In genomic region chr14:99603471-99603933, GRCh38 we compare ENCODE assay signal across 8 cellular contexts. TPM values are rescaled to one million over a fixed set of nuclear protein-coding genes. Genes with fewer than 3 reads are reported as not detected.
DNase-seq lines count a peak whose midpoint lies in the region; ATAC-seq and TF ChIP-seq lines count a peak whose summit lies in the region.

No MANE protein-coding gene starts in this region.

- H3K9me3 ChIP-seq in GM23248 (ENCODE audit: low read depth) (no peaks in the 10 kb centered on the region), OCI-LY7 (ENCODE audit: low read length) (no peaks in the 10 kb centered on the region), iPS DF 6.9 (ENCODE audit: control insufficient read depth, insufficient read depth, low read length) (no peaks in the 10 kb centered on the region)

- POLR2A ChIA-PET in AG04449 (lab: Yijun Ruan, JAX) (interaction anchor here (0.6 to 1.8 kb wide), 4 partner anchors 16 to 93 kb away, joined by 3 to 7 read pairs (median 4); no protein-coding TSS in a partner anchor), OCI-LY7 (lab: Charles Lee) (interaction anchor here (0.5 kb wide), 1 partner anchor 91 kb away, joined by 4 read pairs; no protein-coding TSS in a partner anchor)

- no peak overlapping the region for H3K9ac ChIP-seq in GM23248

- H3K27me3 Mint-ChIP-seq in activated naive CD4-positive, alpha-beta T cell treated with anti-CD3 and anti-CD28 coated beads, Interleukin-2, amount 10 ng/mL, durations not matched to agents 7 days and 5 days, result peaks cover 31% of the 10 kb centered on the region

- peaks cover 30% of the 10 kb centered on the region for H3K4me1 Mint-ChIP-seq in activated naive CD4-positive, alpha-beta T cell treated with anti-CD3 and anti-CD28 coated beads, Interleukin-2, amount 10 ng/mL, durations not matched to agents 7 days and 5 days

- no peak overlapping the region for H3K27ac ChIP-seq in GM23248
- no peak overlapping the region for H3K27ac ChIP-seq in OCI-LY7 (ENCODE audit: low read depth, low read length, poor library complexity, severe bottlenecking)
- H3K27ac ChIP-seq in iPS DF 6.9 (ENCODE audit: low read length), result no peak overlapping the region

- intact Hi-C loops in OCI-LY7 (cut with micrococcal nuclease; ENCODE audit: unreplicated experiment), result no loop called here

- no TSS peak for BruUV-seq in OCI-LY7 (replicated peaks; lab: Mats Ljungman, UMichigan)

- DNase-seq in AG04449 (ENCODE audit: low read depth, low spot score), result no peak
- peak; percentile 62 for DNase-seq in GM23248
- DNase-seq in OCI-LY7 (ENCODE audit: low spot score), result peak; percentile 61
- DNase-seq in activated naive CD4-positive, alpha-beta T cell treated with anti-CD3 and anti-CD28 coated beads, Interleukin-2, amount 10 ng/mL, durations not matched to agents 7 days and 5 days, result peak; percentile 65
- DNase-seq in iPS DF 6.9 (ENCODE audit: low read depth, low spot score), result no peak
- peak; percentile 45 for DNase-seq in stimulated activated CD4-positive, alpha-beta T cell treated with anti-CD3 and anti-CD28 coated beads, Interleukin-4, amount 100 ng/mL, for 1 hour
- DNase-seq in NCI-H1694 treated with DMSO at 0.1 percent for 48 hours (lab: John Stamatoyannopoulos, UW), result no peak

- peak overlapping the region; percentile 63 for H3K4me3 ChIP-seq in AG04449 (ENCODE audit: low read depth, low read length)
- peak overlapping the region; percentile 57 for H3K4me3 ChIP-seq in GM23248
- peak overlapping the region; percentile 70 for H3K4me3 ChIP-seq in OCI-LY7 (ENCODE audit: low read depth, low read length, poor library complexity, severe bottlenecking)
- H3K4me3 ChIP-seq in iPS DF 6.9 (ENCODE audit: low read length), result peak overlapping the region; percentile 34; the same call in 1 of the 2 replicates

- CTCF ChIA-PET in AG04449 (lab: Yijun Ruan, JAX), result interaction anchor here (1.1 to 7.7 kb wide), 3 partner anchors 16 to 79 kb away, joined by 5 to 91 read pairs (median 14); no protein-coding TSS in a partner anchor
- CTCF ChIA-PET in OCI-LY7 (lab: Charles Lee; ENCODE audit: unreplicated experiment), result no interaction called here
- CTCF ChIA-PET in activated naive CD4-positive, alpha-beta T cell treated with anti-CD3 and anti-CD28 coated beads, Interleukin-2, amount 10 ng/mL, durations not matched to agents 7 days and 5 days (lab: Charles Lee), result interaction anchor here (0.7 to 1.0 kb wide), 2 partner anchors 76 to 88 kb away, joined by 3 read pairs; no protein-coding TSS in a partner anchor

- 11 to 13% methylated on average over 26 to 47 of the region's 61 CpGs for WGBS in GM23248 (ENCODE audit: low coverage in 1 of 2, low lambda C conversion rate in 2 of 2, missing lambda C conversion rate in 2 of 2), 2 experiments
- no CpG with 5 or more reads among the region's 61 CpGs for WGBS in iPS DF 6.9 (ENCODE audit: insufficient coverage, insufficient read length)

- H3K4me1 ChIP-seq in GM23248 (ENCODE audit: insufficient read depth), result peaks cover 12% of the 10 kb centered on the region
- H3K4me1 ChIP-seq in OCI-LY7 (ENCODE audit: insufficient read depth, low read length, poor library complexity, severe bottlenecking), result peaks cover 27% of the 10 kb centered on the region
- peaks cover 3% of the 10 kb centered on the region for H3K4me1 ChIP-seq in iPS DF 6.9 (ENCODE audit: control insufficient read depth, insufficient read depth, low read length)

- H4K20me1 ChIP-seq in GM23248 (ENCODE audit: insufficient read depth) (no peaks in the 10 kb centered on the region), OCI-LY7 (ENCODE audit: insufficient read depth, low read length) (no peaks in the 10 kb centered on the region)

- TF ChIP-seq CTCF in AG04449 (IDR thresholded peaks at IDR 0.05; ENCODE audit: insufficient read depth, low read length, missing control alignments), result no peak
- no peak for TF ChIP-seq CTCF in OCI-LY7 (conservative IDR thresholded peaks at IDR 0.05; ENCODE audit: low read length)

- H3K9me2 ChIP-seq in GM23248 (ENCODE audit: insufficient read depth), result no peaks in the 10 kb centered on the region
- H3K9me2 ChIP-seq in OCI-LY7 (ENCODE audit: insufficient read depth, low read length), result no peaks in the 10 kb centered on the region

- H3K4me3 Mint-ChIP-seq in activated naive CD4-positive, alpha-beta T cell treated with anti-CD3 and anti-CD28 coated beads, Interleukin-2, amount 10 ng/mL, durations not matched to agents 7 days and 5 days, result peak overlapping the region; percentile 57

- H3K9me3 Mint-ChIP-seq in activated naive CD4-positive, alpha-beta T cell treated with anti-CD3 and anti-CD28 coated beads, Interleukin-2, amount 10 ng/mL, durations not matched to agents 7 days and 5 days, result no peaks in the 10 kb centered on the region

- H3K27me3 ChIP-seq in GM23248 (replicated peaks; ENCODE audit: insufficient read depth) (no peaks in the 10 kb centered on the region), iPS DF 6.9 (ENCODE audit: control insufficient read depth, insufficient read depth, low read length) (peaks cover 10% of the 10 kb centered on the region)

- H3K36me3 ChIP-seq in GM23248 (ENCODE audit: low read depth), result no peaks in the 10 kb centered on the region
- no peaks in the 10 kb centered on the region for H3K36me3 ChIP-seq in OCI-LY7 (ENCODE audit: insufficient read depth, low read length)
- no peaks in the 10 kb centered on the region for H3K36me3 ChIP-seq in iPS DF 6.9 (ENCODE audit: control insufficient read depth, insufficient read depth, low read length)

- peak overlapping the region; percentile 39 for H3K4me2 ChIP-seq in GM23248 (ENCODE audit: unreplicated experiment)
- H3K4me2 ChIP-seq in OCI-LY7 (ENCODE audit: low read length), result peak overlapping the region; percentile 54

- in situ Hi-C loops in GM23248 (cut with MboI), result no loop called here

- no peaks in the 10 kb centered on the region for H3F3A ChIP-seq in GM23248 (ENCODE audit: insufficient read depth)

- no peak for ATAC-seq in HG03039 (IDR thresholded peaks at IDR 0.05; ENCODE audit: unreplicated experiment)

- H3K79me2 ChIP-seq in GM23248 (ENCODE audit: insufficient read depth) (peaks cover 24% of the 10 kb centered on the region), OCI-LY7 (ENCODE audit: insufficient read depth, low read depth, low read length) (no peaks in the 10 kb centered on the region)

- peak overlapping the region; percentile 52 for H2AFZ ChIP-seq in GM23248
- H2AFZ ChIP-seq in OCI-LY7 (ENCODE audit: low read length), result no peak overlapping the region

- H3K27ac Mint-ChIP-seq in activated naive CD4-positive, alpha-beta T cell treated with anti-CD3 and anti-CD28 coated beads, Interleukin-2, amount 10 ng/mL, durations not matched to agents 7 days and 5 days, result peak overlapping the region; percentile 67

- no peaks in the 10 kb centered on the region for H3K36me3 Mint-ChIP-seq in activated naive CD4-positive, alpha-beta T cell treated with anti-CD3 and anti-CD28 coated beads, Interleukin-2, amount 10 ng/mL, durations not matched to agents 7 days and 5 days

RNA-seq across cellular contexts. Expression of gene CCDC85C, which starts 0.5 kb away (rescaled TPM):
- 9.0 and 11.0 TPM in 2 replicates for total RNA-seq in GM23248 (2014; rRNA removed; shearing (Covaris generic))
- 0.68 and 1.1 TPM in 2 replicates for polyA plus RNA-seq in GM23248 (2016; fragmentation: Nextera tagmentation; extraction: Ambion mirVana)
- total RNA-seq in OCI-LY7 (2014; rRNA removed; shearing (Covaris generic)), result 3.6 and 6.4 TPM in 2 replicates
- total RNA-seq in OCI-LY7 (2022), result 14.6 and 15.0 TPM in 2 replicates

RNA-seq across cellular contexts. Expression of gene HHIPL1, which starts 41.4 kb away (rescaled TPM):
- 11.3 and 19.2 TPM in 2 replicates for total RNA-seq in GM23248 (2014; rRNA removed; shearing (Covaris generic))
- polyA plus RNA-seq in GM23248 (2016; fragmentation: Nextera tagmentation; extraction: Ambion mirVana), result 5.8 and 6.5 TPM in 2 replicates
- total RNA-seq in OCI-LY7 (2014; rRNA removed; shearing (Covaris generic)), result 0.25 and 1.5 TPM in 2 replicates
- 0.61 and 0.72 TPM in 2 replicates for total RNA-seq in OCI-LY7 (2022)

Comparison
In these comparisons a context has a peak if more than half of its experiments do, and no peak if none do; other contexts are left out.
1. DNase-seq: peak in GM23248 (single experiment), OCI-LY7 (single experiment), activated naive CD4-positive, alpha-beta T cell treated with anti-CD3 and anti-CD28 coated beads, Interleukin-2, amount 10 ng/mL, durations not matched to agents 7 days and 5 days (single experiment) and stimulated activated CD4-positive, alpha-beta T cell treated with anti-CD3 and anti-CD28 coated beads, Interleukin-4, amount 100 ng/mL, for 1 hour (single experiment); none in AG04449 (single experiment), iPS DF 6.9 (single experiment) and NCI-H1694 treated with DMSO at 0.1 percent for 48 hours (single experiment).
2. Peak in every context shown above with its lines, with median percentiles within 50 percentile points of each other: H3K4me3 ChIP-seq.